In the genomic region with DNA sequence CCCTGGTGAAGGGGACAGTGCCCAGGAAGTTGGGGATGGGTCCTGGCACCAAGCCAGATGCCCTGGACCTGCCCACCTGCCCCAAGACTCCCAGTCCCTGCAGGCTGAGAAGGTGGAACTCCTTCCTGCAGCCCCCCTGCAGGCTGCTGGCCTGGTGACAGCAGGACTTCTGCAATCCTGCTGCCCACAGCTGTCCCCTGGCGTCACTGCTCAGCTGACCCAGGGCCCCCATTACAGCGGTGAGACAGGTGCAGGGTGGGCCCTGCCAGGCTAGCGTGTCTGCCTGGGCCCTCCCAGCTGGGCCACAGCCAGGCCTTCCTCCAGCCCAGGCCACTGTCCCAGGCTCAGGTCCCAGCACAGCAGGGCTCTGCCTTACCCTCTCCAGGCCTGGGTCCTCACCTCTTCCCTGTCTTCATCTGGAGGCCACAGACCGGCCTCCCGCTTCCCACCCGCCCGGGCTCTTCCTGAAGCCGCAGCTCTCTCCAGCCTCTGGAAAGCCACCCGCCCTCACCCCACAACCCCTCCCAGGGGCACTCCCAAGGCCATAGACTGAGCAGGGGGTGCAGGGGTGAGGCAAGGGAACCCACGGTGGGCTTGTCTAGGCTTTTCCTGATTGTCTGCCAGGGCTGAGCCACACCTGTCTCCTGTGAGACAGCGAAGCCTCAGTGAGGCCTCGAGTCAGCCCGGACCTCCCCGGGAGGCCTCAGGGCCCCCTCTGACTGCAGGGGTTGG, we compare ENCODE assay signal across 19 cellular contexts. TPM values are rescaled to one million over a fixed set of nuclear protein-coding genes. Genes with fewer than 3 reads are reported as not detected.
"Had no signal": no experiment of that assay in that cellular context is flagged by ENCODE, and none has a peak within 500 bp of the region (broad histone marks: within the 10 kb centered on the region; RNA-seq: fewer than 3 reads in every experiment).

No MANE protein-coding gene starts in this region.

- H3K36me3 ChIP-seq: sigmoid colon, uterus had no signal

- DNase-seq: activated B cell treated with CpG ODN at 0.5 μM for 24 hours; activated CD4-positive, alpha-beta T cell treated with anti-CD3 and anti-CD28 coated beads for 48 hours; activated CD8-positive, alpha-beta memory T cell treated with anti-CD3 and anti-CD28 coated beads, Interleukin-2, amount 50 U/mL, for 48 hours; activated gamma-delta T cell; activated T-cell treated with anti-CD3 and anti-CD28 coated beads, Interleukin-2, amount 50 U/mL, for 72 hours; amniotic stem cell; caudate nucleus; erythroblast; islet precursor cell; left ventricle myocardium inferior; sigmoid colon; stimulated activated CD4-positive, alpha-beta T cell treated with anti-CD3 and anti-CD28 coated beads, Interleukin-12 subunit alpha, Interleukin-12 subunit beta, amount 100 ng/mL, for 4 hours; stimulated activated CD4-positive, alpha-beta T cell treated with anti-CD3 and anti-CD28 coated beads, Interleukin-2, amount 100 ng/mL, for 24 hours; T-helper 17 cell; tibial artery; uterus had no signal

- H3K4me1 ChIP-seq: left ventricle myocardium inferior, sigmoid colon, tibial artery, uterus had no signal

- H3K9me3 ChIP-seq: left ventricle myocardium inferior, sigmoid colon, tibial artery, uterus had no signal

- H3K27me3 Mint-ChIP-seq: activated B cell treated with CpG ODN at 0.5 μM for 24 hours; activated naive CD8-positive, alpha-beta T cell; T-helper 17 cell had no signal

- ATAC-seq: activated T-cell treated with anti-CD3 and anti-CD28 coated beads, Interleukin-2, amount 50 U/mL, for 72 hours; T-helper 17 cell had no signal

- H3K27ac Mint-ChIP-seq: activated B cell treated with CpG ODN at 0.5 μM for 24 hours; activated naive CD8-positive, alpha-beta T cell; activated T-cell treated with anti-CD3 and anti-CD28 coated beads, Interleukin-2, amount 50 U/mL, for 72 hours; nephron; T-helper 17 cell had no signal

- H3K4me1 Mint-ChIP-seq: activated B cell treated with CpG ODN at 0.5 μM for 24 hours, T-helper 17 cell had no signal

- H3K4me3 ChIP-seq: left ventricle myocardium inferior, sigmoid colon, tibial artery, uterus had no signal

- H3K27me3 ChIP-seq: sigmoid colon, tibial artery, uterus had no signal

- H3K4me3 Mint-ChIP-seq: activated B cell treated with CpG ODN at 0.5 μM for 24 hours; activated naive CD8-positive, alpha-beta T cell; activated T-cell treated with anti-CD3 and anti-CD28 coated beads, Interleukin-2, amount 50 U/mL, for 72 hours; nephron; T-helper 17 cell had no signal

- H3K9me3 Mint-ChIP-seq: activated B cell treated with CpG ODN at 0.5 μM for 24 hours; activated T-cell treated with anti-CD3 and anti-CD28 coated beads, Interleukin-2, amount 50 U/mL, for 72 hours; nephron had no signal

- H3K27ac ChIP-seq: left ventricle myocardium inferior, sigmoid colon, tibial artery, uterus had no signal

RNA-seq across cellular contexts. Expression of a gene that starts 8.8 kb away (rescaled TPM):
- total RNA-seq: activated B cell treated with CpG ODN at 0.5 μM for 24 hours, T-helper 17 cell had no signal

RNA-seq across cellular contexts. Expression of a gene that starts 11.5 kb away (rescaled TPM):
- total RNA-seq: activated B cell treated with CpG ODN at 0.5 μM for 24 hours; activated T-cell treated with anti-CD3 and anti-CD28 coated beads, Interleukin-2, amount 50 U/mL, for 72 hours; pulmonary artery endothelial cell; T-helper 17 cell had no signal

RNA-seq across cellular contexts. Expression of a gene that starts 49.9 kb away (rescaled TPM):
- total RNA-seq: left ventricle myocardium inferior had no signal
